Comparison of ENCODE assay signal across 28 cellular contexts in the genomic region with DNA sequence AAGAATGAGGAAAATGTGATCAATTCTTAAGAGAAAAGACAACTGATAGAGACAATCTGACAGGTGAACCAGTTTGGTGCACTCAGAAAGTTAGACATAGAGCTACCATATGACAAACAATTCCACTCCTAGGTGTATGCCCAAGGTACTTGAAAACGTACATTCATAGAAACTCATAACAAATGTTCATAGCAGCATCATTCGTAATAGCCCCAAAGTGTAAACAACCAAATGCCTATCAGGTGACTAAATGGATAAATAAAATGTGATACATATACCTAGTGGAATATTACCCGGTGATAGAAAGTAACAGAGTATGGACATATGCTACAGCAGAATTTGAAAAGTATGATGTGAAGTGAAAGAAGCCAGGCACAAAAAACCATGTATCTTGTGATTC.
"Had no signal": no experiment of that assay in that cellular context is flagged by ENCODE, and none has a peak within 500 bp of the region (broad histone marks: within the 10 kb centered on the region; RNA-seq: fewer than 3 reads in every experiment).

No MANE protein-coding gene starts in this region.

- H3K4me3 ChIP-seq: adrenal gland, ascending aorta, breast epithelium, coronary artery, dorsolateral prefrontal cortex, esophagus muscularis mucosa, gastrocnemius medialis, heart left ventricle had no signal

- H3K27ac ChIP-seq: adrenal gland, ascending aorta, breast epithelium, coronary artery, dorsolateral prefrontal cortex, esophagus muscularis mucosa, foreskin keratinocyte, gastrocnemius medialis, heart left ventricle had no signal

- DNase-seq: activated CD4-positive, alpha-beta memory T cell treated with anti-CD3 and anti-CD28 coated beads for 36 hours; activated CD4-positive, alpha-beta T cell treated with anti-CD3 and anti-CD28 coated beads for 36 hours; activated CD4-positive, alpha-beta T cell treated with anti-CD3 and anti-CD28 coated beads, Interleukin-2, amount 10 ng/mL, durations not matched to agents 24 days and 14 days; activated CD4-positive, CD25-positive, alpha-beta regulatory T cell; activated CD4-positive, CD25-positive, alpha-beta regulatory T cell treated with anti-CD3 and anti-CD28 coated beads, Interleukin-2, amount 50 U/mL, for 72 hours; activated CD8-positive, alpha-beta memory T cell treated with anti-CD3 and anti-CD28 coated beads, Interleukin-2, amount 10 ng/mL, durations not matched to agents 7 days and 5 days; activated CD8-positive, alpha-beta memory T cell treated with anti-CD3 and anti-CD28 coated beads, Interleukin-2, amount 50 U/mL, for 4 hours; activated CD8-positive, alpha-beta T cell treated with anti-CD3 and anti-CD28 coated beads, Interleukin-2, amount 10 ng/mL, durations not matched to agents 7 days and 5 days; activated effector memory CD4-positive, alpha-beta T cell treated with anti-CD3 and anti-CD28 coated beads, Interleukin-2, amount 50 U/mL, for 16 hours; activated naive CD4-positive, alpha-beta T cell treated with anti-CD3 and anti-CD28 coated beads for 36 hours; activated naive CD8-positive, alpha-beta T cell treated with anti-CD3 and anti-CD28 coated beads for 36 hours; activated naive CD8-positive, alpha-beta T cell treated with anti-CD3 and anti-CD28 coated beads, Interleukin-2, amount 50 U/mL, for 24 hours; activated T-cell treated with anti-CD3 and anti-CD28 coated beads, Interleukin-2, amount 50 U/mL, for 1 hour; activated T-cell treated with anti-CD3 and anti-CD28 coated beads, Interleukin-2, amount 50 U/mL, for 48 hours; adrenal gland; dorsolateral prefrontal cortex; effector memory CD4-positive, alpha-beta T cell; endodermal cell; erythroblast; foreskin keratinocyte; gastrocnemius medialis; glutamatergic neuron; heart left ventricle; hypothalamus had no signal

- H3K36me3 ChIP-seq: adrenal gland, ascending aorta, breast epithelium, esophagus muscularis mucosa, gastrocnemius medialis, heart left ventricle had no signal

- H3K9me3 ChIP-seq: adrenal gland, ascending aorta, breast epithelium, esophagus muscularis mucosa, gastrocnemius medialis, heart left ventricle had no signal

- H3K27me3 ChIP-seq: adrenal gland, ascending aorta, breast epithelium, esophagus muscularis mucosa, foreskin keratinocyte, gastrocnemius medialis, heart left ventricle had no signal

- H3K4me1 ChIP-seq: adrenal gland, ascending aorta, breast epithelium, esophagus muscularis mucosa, gastrocnemius medialis, heart left ventricle had no signal

- ATAC-seq: activated CD4-positive, alpha-beta T cell treated with anti-CD3 and anti-CD28 coated beads for 36 hours; activated CD8-positive, alpha-beta memory T cell treated with anti-CD3 and anti-CD28 coated beads, Interleukin-2, amount 10 ng/mL, durations not matched to agents 7 days and 5 days; activated CD8-positive, alpha-beta T cell treated with anti-CD3 and anti-CD28 coated beads, Interleukin-2, amount 10 ng/mL, durations not matched to agents 7 days and 5 days; activated naive CD8-positive, alpha-beta T cell treated with anti-CD3 and anti-CD28 coated beads, Interleukin-2, amount 50 U/mL, for 24 hours; foreskin keratinocyte; gastrocnemius medialis; heart left ventricle had no signal
